ENCODE assay signal across 37 cellular contexts in the genomic region with DNA sequence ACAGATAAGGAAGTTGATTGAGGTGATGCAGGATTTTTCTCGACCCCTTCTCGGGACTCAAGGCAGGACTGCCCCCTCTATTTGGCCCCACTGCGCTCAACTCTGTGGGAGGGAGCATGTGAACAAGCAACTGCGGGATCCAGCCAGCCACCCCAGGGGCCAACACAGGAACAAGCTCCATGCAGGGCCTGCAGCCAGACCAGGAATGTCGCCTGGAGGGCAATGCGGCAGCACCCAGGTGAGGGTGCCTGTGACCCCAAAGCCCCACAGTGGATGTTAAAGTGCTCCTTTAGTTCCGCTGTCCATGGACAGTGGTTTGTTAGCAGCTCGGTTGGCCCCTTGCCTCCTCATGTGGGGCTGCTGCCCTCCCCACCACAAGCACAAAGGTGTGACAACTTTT. TPM values are rescaled to one million over a fixed set of nuclear protein-coding genes. Genes with fewer than 3 reads are reported as not detected.
"Had no signal": no experiment of that assay in that cellular context is flagged by ENCODE, and none has a peak within 500 bp of the region (broad histone marks: within the 10 kb centered on the region; RNA-seq: fewer than 3 reads in every experiment).

No MANE protein-coding gene starts in this region.

- H3K27ac ChIP-seq: KMS-11 had no signal

- H3K36me3 ChIP-seq: MG63 had no signal

- DNase-seq: Karpas-422, Kasumi-1, KBM-7, KG1, MG63, MM.1S, MV-4-11, NCI-H1048, NCI-H1092, NCI-H1092 treated with DMSO at 0.1 percent for 48 hours, NCI-H1105, NCI-H1105 treated with DMSO at 0.1 percent for 48 hours, NCI-H1417, NCI-H1417 treated with DMSO at 0.1 percent for 48 hours, NCI-H1436, NCI-H1436 treated with DMSO at 0.1 percent for 48 hours, NCI-H146, NCI-H1694, NCI-H1694 treated with DMSO at 0.1 percent for 48 hours, NCI-H187, NCI-H187 treated with DMSO at 0.1 percent for 48 hours, NCI-H1930, NCI-H2029, NCI-H2029 treated with DMSO at 0.1 percent for 48 hours, NCI-H2081, NCI-H2081 treated with DMSO at 0.1 percent for 48 hours, NCI-H2107, NCI-H2171, NCI-H2171 treated with DMSO at 0.1 percent for 48 hours, NCI-H2227 treated with DMSO at 0.1 percent for 48 hours, NCI-H226, NCI-H345, NCI-H446, NCI-H446 treated with DMSO at 0.1 percent for 48 hours had no signal

- H3K27me3 ChIP-seq: MG63 had no signal

- H3K9me3 ChIP-seq: MG63 had no signal

- H3K4me2 ChIP-seq: KMS-11 had no signal

- H3K4me3 ChIP-seq: MG63 had no signal

- H3K9ac ChIP-seq: KMS-11 had no signal

RNA-seq across cellular contexts. Expression of gene HRH4, which starts 57.1 kb away (rescaled TPM):
- total RNA-seq: LHCN-M2, M059J had no signal
